16 cellular contexts compared by ENCODE assay signal in genomic region chr1:66366618-66367017, GRCh38.
DNase-seq lines count a peak whose midpoint lies in the region; ATAC-seq and TF ChIP-seq lines count a peak whose summit lies in the region.
"Had no signal": no experiment of that assay in that cellular context is flagged by ENCODE, and none has a peak within 500 bp of the region (broad histone marks: within the 10 kb centered on the region; RNA-seq: fewer than 3 reads in every experiment).

No MANE protein-coding gene starts in this region.

- peaks cover 5 to 13% of the 10 kb centered on the region in 2 donors for H3K4me1 ChIP-seq in gastrocnemius medialis

- no peaks in the 10 kb centered on the region for H3K27me3 Mint-ChIP-seq in activated T-cell treated with anti-CD3 and anti-CD28 coated beads, Interleukin-2, amount 50 U/mL, for 4 hours (ENCODE audit: low read depth)
- H3K27me3 Mint-ChIP-seq in activated naive CD8-positive, alpha-beta T cell: no peaks in the 10 kb centered on the region
- H3K27me3 Mint-ChIP-seq: brain had no signal

- H3K36me3 Mint-ChIP-seq in activated T-cell treated with anti-CD3 and anti-CD28 coated beads, Interleukin-2, amount 50 U/mL, for 4 hours (ENCODE audit: insufficient read depth): peaks cover 80% of the 10 kb centered on the region
- H3K36me3 Mint-ChIP-seq in activated naive CD8-positive, alpha-beta T cell: peaks cover 57% of the 10 kb centered on the region

- H3K9me3 ChIP-seq in gastrocnemius medialis: no peaks in the 10 kb centered on the region
- H3K9me3 ChIP-seq: right atrium auricular region, stomach had no signal

- H3K27ac ChIP-seq in HL-60 (replicated peaks): peak overlapping the region; percentile 2; the same call in 1 of the 2 replicates
- peak overlapping the region in 3 of 4 donors; percentile 34 to 80 (median 34) for H3K27ac ChIP-seq in gastrocnemius medialis
- H3K27ac ChIP-seq: RWPE1, stomach had no signal

- intact Hi-C loops in gastrocnemius medialis (cut with DNase I; ENCODE audit: low total_unique reads): no loop called here

- H3K27me3 ChIP-seq in HL-60 (ENCODE audit: insufficient read depth, poor library complexity, severe bottlenecking) (no peaks in the 10 kb centered on the region), gastrocnemius medialis (no peaks in the 10 kb centered on the region)
- H3K27me3 ChIP-seq: right atrium auricular region, stomach had no signal

- H3K4me1 Mint-ChIP-seq in activated T-cell treated with anti-CD3 and anti-CD28 coated beads, Interleukin-2, amount 50 U/mL, for 4 hours (ENCODE audit: low read depth): peaks cover 80% of the 10 kb centered on the region
- peaks cover 79% of the 10 kb centered on the region for H3K4me1 Mint-ChIP-seq in activated naive CD8-positive, alpha-beta T cell (ENCODE audit: low read depth)

- DNase-seq in activated T-cell treated with anti-CD3 and anti-CD28 coated beads, Interleukin-2, amount 50 U/mL, for 4 hours: no peak
- DNase-seq in activated T-cell treated with anti-CD3 and anti-CD28 coated beads, Interleukin-2, amount 50 U/mL, for 1 hour: no peak
- DNase-seq in HL-60 (ENCODE audit: low read depth in 1 of 2, low spot score in 1 of 2) (no peak), gastrocnemius medialis (no peak), GM20000 (ENCODE audit: low spot score) (no peak), COLO829 (ENCODE audit: low spot score) (no peak)
- DNase-seq: activated gamma-delta T cell treated with Interleukin-2 at 50 U/mL for 16 hours, GOT3, NCI-H1436 treated with DMSO at 0.1 percent for 48 hours, occipital lobe, stomach had no signal

- in situ Hi-C loops in gastrocnemius medialis (cut with MboI; ENCODE audit: low sequenced_read_pairs in 4 of 4): no loop called here

- TF ChIP-seq CTCF in HL-60 (IDR thresholded peaks at IDR 0.05; ENCODE audit: insufficient read depth, low read length) (no peak), gastrocnemius medialis (IDR thresholded peaks at IDR 0.05 in 4 of 5, conservative IDR thresholded peaks at IDR 0.05 in 1 of 5) (no peak), GM20000 (IDR thresholded peaks at IDR 0.05; ENCODE audit: extremely low read depth, missing control alignments) (no peak)

- TF ChIP-seq POLR2A in gastrocnemius medialis (IDR thresholded peaks at IDR 0.05): no peak

- no peaks in the 10 kb centered on the region for H3K9me3 Mint-ChIP-seq in activated T-cell treated with anti-CD3 and anti-CD28 coated beads, Interleukin-2, amount 50 U/mL, for 4 hours
- no peaks in the 10 kb centered on the region for H3K9me3 Mint-ChIP-seq in activated naive CD8-positive, alpha-beta T cell (ENCODE audit: low read depth)
- H3K9me3 Mint-ChIP-seq: brain had no signal

- no peak for ATAC-seq in activated T-cell treated with anti-CD3 and anti-CD28 coated beads, Interleukin-2, amount 50 U/mL, for 4 hours
- ATAC-seq in gastrocnemius medialis: no peak
- no peak for ATAC-seq in HG03432 (IDR thresholded peaks at IDR 0.05; ENCODE audit: unreplicated experiment)

- peak overlapping the region; percentile 29 for H3K4me3 Mint-ChIP-seq in activated T-cell treated with anti-CD3 and anti-CD28 coated beads, Interleukin-2, amount 50 U/mL, for 4 hours
- H3K4me3 Mint-ChIP-seq in activated naive CD8-positive, alpha-beta T cell: no peak overlapping the region
- H3K4me3 Mint-ChIP-seq: brain had no signal

- peak overlapping the region; percentile 87 for H3K27ac Mint-ChIP-seq in activated naive CD8-positive, alpha-beta T cell
- H3K27ac Mint-ChIP-seq: brain had no signal

- peaks cover 0 to 78% of the 10 kb centered on the region in 2 donors for H3K36me3 ChIP-seq in gastrocnemius medialis

- H3K4me3 ChIP-seq in HL-60 (replicated peaks; ENCODE audit: insufficient read depth, low read length) (no peak overlapping the region), gastrocnemius medialis (no peak overlapping the region)
- H3K4me3 ChIP-seq: right atrium auricular region, stomach had no signal
